ENCODE assay signal across 16 cellular contexts in the genomic region with DNA sequence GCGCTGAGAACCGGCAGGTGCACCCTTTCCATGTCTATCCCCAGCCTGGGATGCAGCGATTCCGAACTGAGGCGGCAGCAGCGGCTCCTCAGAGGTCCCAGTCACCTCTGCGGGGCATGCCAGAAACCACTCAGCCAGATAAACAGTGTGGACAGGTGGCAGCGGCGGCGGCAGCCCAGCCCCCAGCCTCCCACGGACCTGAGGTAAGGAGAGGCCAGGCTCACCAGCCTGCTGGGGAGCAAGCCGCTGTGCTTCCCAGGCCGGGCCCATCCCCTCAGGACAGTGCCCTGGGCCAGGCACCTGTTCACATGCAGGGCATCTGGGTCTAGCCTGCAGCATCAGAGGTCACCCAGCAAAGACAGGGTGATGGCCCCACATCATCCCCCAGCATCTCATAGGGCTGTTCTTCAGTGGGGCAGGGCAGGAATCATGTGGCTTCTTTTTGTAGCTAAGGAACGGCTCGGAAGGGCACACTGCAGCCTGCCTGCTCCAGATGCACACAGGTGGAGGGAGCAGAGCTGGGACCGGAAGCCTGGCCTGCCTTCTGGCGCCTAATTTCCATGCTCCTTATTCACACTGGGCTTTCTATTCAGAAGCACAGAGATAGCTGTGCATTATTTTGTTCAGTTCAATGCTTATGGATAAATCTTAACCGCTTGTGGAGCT. TPM values are rescaled to one million over a fixed set of nuclear protein-coding genes. Genes with fewer than 3 reads are reported as not detected.
A peak's percentile ranks its signal among the peaks of the same experiment; 100 is the strongest.
DNase-seq lines count a peak whose midpoint lies in the region; ATAC-seq, FAIRE-seq and TF ChIP-seq lines count a peak whose summit lies in the region.
"Had no signal": no experiment of that assay in that cellular context is flagged by ENCODE, and none has a peak within 500 bp of the region (broad histone marks: within the 10 kb centered on the region; RNA-seq: fewer than 3 reads in every experiment).

No MANE protein-coding gene starts in this region.

- H3K79me2 ChIP-seq in parathyroid adenoma = peaks cover 42% of the 10 kb centered on the region

- peaks cover 51% of the 10 kb centered on the region for H3K4me1 ChIP-seq in BLaER1
- peaks cover 70% of the 10 kb centered on the region for H3K4me1 ChIP-seq in parathyroid adenoma

- H3K4me3 ChIP-seq in BLaER1 = no peak overlapping the region
- no peak overlapping the region for H3K4me3 ChIP-seq in parathyroid adenoma (ENCODE audit: low read depth, low read length)
- H3K4me3 ChIP-seq: spleen had no signal

- H3K27ac ChIP-seq in BLaER1 (peak overlapping the region; percentile 86; the same call in 1 of the 2 replicates), parathyroid adenoma (peak overlapping the region; percentile 96)
- H3K27ac ChIP-seq: spleen had no signal

- TF ChIP-seq CTCF in parathyroid adenoma (IDR thresholded peaks at IDR 0.05) = no peak

- H3K36me3 ChIP-seq in BLaER1 (peaks cover 62% of the 10 kb centered on the region), parathyroid adenoma (ENCODE audit: control insufficient read depth, insufficient read depth, low read length) (no peaks in the 10 kb centered on the region)

- H3K9ac ChIP-seq in BLaER1 (peak overlapping the region; percentile 61; the same call in 1 of the 2 replicates), parathyroid adenoma (no peak overlapping the region)

- no peaks in the 10 kb centered on the region for H3K27me3 ChIP-seq in BLaER1
- H3K27me3 ChIP-seq in parathyroid adenoma (ENCODE audit: control insufficient read depth, insufficient read depth, low read length) = no peaks in the 10 kb centered on the region
- H3K27me3 ChIP-seq: spleen had no signal

- FAIRE-seq in GM19239 (lab: Jason Lieb, UNC) = no peak
- FAIRE-seq: colon, endothelial cell of umbilical vein had no signal

- DNase-seq in NCI-H526 treated with DMSO at 0.1 percent for 48 hours (lab: John Stamatoyannopoulos, UW) = peak; percentile 4
- DNase-seq in GM19239 (ENCODE audit: insufficient read length, low spot score) = no peak
- no peak for DNase-seq in NCI-H1417 (lab: John Stamatoyannopoulos, UW)
- DNase-seq in SK-N-DZ (ENCODE audit: low spot score) = no peak
- no peak for DNase-seq in ureter (ENCODE audit: low spot score)
- DNase-seq: activated naive CD8-positive, alpha-beta T cell treated with anti-CD3 and anti-CD28 coated beads, Interleukin-2, amount 10 ng/mL, durations not matched to agents 7 days and 5 days; activated T-cell treated with anti-CD3 and anti-CD28 coated beads, Interleukin-2, amount 50 U/mL, for 24 hours; NCI-H1436 treated with DMSO at 0.1 percent for 48 hours; nucleus accumbens; spleen; stimulated activated naive CD4-positive, alpha-beta T cell had no signal

- H3K9me3 ChIP-seq in BLaER1 (no peaks in the 10 kb centered on the region), parathyroid adenoma (ENCODE audit: control insufficient read depth, low read length) (no peaks in the 10 kb centered on the region)
- H3K9me3 ChIP-seq: spleen had no signal

- peak overlapping the region; percentile 84; the same call in 1 of the 2 replicates for H3K4me2 ChIP-seq in BLaER1
- peak overlapping the region; percentile 59 for H3K4me2 ChIP-seq in parathyroid adenoma (ENCODE audit: low read length)

- no peaks in the 10 kb centered on the region for H4K20me1 ChIP-seq in BLaER1

- ATAC-seq in esophagus mucosa = peak; percentile 5

- no peak overlapping the region for H2AFZ ChIP-seq in parathyroid adenoma

RNA-seq across cellular contexts. Expression of gene BAG3, which starts 18.9 kb away (rescaled TPM):
- total RNA-seq in esophagus mucosa (59.7 TPM), ureter (46.4 TPM)
- polyA plus RNA-seq in SK-N-DZ (2014; cell fraction: cytosol; rRNA removed) = 2.5 TPM in 2 replicates
- polyA plus RNA-seq in SK-N-DZ (2014; cell fraction: nucleus; rRNA removed) = 3.7 and 6.9 TPM in 2 replicates

RNA-seq across cellular contexts. Expression of gene INPP5F, which starts 55.7 kb away (rescaled TPM):
- total RNA-seq in esophagus mucosa = 7.6 TPM
- 24.1 and 26.1 TPM in 2 replicates for polyA plus RNA-seq in SK-N-DZ (2014; cell fraction: cytosol; rRNA removed)
- polyA plus RNA-seq in SK-N-DZ (2014; cell fraction: nucleus; rRNA removed) = 25.5 and 30.2 TPM in 2 replicates
- 19.0 TPM for total RNA-seq in ureter
